Comparison of ENCODE assay signal across 23 cellular contexts in the genomic region with DNA sequence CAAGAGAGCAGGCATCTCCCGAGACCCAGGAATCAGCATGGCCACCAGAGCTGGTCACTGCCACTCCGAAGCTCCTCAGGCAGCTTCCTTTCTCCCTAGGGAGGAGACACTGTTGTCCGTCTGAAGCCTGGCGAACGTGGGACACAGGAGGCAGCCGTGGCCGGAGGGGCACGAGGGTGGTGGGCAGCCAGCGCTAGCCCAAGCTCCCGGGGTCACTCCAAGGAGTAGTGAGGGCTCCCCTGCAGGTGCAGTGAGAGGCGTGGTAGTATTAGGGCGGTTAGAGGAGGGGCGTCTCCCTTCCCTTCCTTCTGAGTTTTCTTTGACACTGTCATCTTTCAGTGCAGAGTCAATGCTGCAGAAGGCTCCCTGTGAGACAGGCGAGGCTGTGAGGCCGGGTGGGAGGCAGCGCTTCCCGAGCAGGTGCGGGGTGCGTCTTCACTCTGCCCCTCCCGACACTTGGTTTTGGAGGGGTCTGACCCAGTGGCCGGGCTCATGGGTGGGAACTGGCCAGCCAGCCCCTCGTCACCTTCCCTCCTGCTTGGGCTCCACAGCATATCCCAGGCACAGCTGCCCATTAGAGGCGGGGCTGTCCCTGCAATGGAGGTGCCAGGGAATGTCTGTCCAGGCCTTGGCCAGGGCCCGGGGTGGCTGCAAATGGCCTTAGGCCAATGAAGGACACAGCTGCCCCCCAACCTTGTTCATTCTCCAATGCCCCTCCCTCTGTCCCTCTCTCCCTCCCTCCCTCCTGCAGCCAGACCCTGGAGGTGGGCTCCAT.
"Had no signal": no experiment of that assay in that cellular context is flagged by ENCODE, and none has a peak within 500 bp of the region (broad histone marks: within the 10 kb centered on the region; RNA-seq: fewer than 3 reads in every experiment).

No MANE protein-coding gene starts in this region.

- H3K27me3 ChIP-seq: testis, upper lobe of right lung had no signal

- H3K9me3 ChIP-seq: gastroesophageal sphincter, mucosa of descending colon, testis, upper lobe of right lung had no signal

- DNase-seq: activated CD4-positive, alpha-beta T cell treated with anti-CD3 and anti-CD28 coated beads for 36 hours; activated CD4-positive, alpha-beta T cell treated with anti-CD3 and anti-CD28 coated beads, Interleukin-2, amount 50 U/mL, for 4 hours; activated CD4-positive, CD25-positive, alpha-beta regulatory T cell; activated naive CD4-positive, alpha-beta T cell; activated T-cell treated with anti-CD3 and anti-CD28 coated beads for 4 hours; activated T-cell treated with anti-CD3 and anti-CD28 coated beads, Interleukin-2, amount 50 U/mL, for 72 hours; cerebellar nuclear complex; effector memory CD8-positive, alpha-beta T cell; erythroblast; immature natural killer cell; kidney; mucosa of descending colon; posterior cingulate gyrus; stimulated activated CD4-positive, alpha-beta T cell treated with anti-CD3 and anti-CD28 coated beads, Interleukin-12 subunit alpha, Interleukin-12 subunit beta, amount 100 ng/mL, for 4 hours; stimulated activated CD4-positive, alpha-beta T cell treated with anti-CD3 and anti-CD28 coated beads, Interleukin-4, amount 100 ng/mL, for 1 hour; stimulated activated naive CD8-positive, alpha-beta T cell treated with anti-CD3 and anti-CD28 coated beads, Interleukin-15, Interleukin-2, amounts not matched to agents 100 U/mL and 50 U/mL, for 24 hours; testis; upper lobe of right lung had no signal

- H3K27ac ChIP-seq: gastroesophageal sphincter, skin epidermis, testis, upper lobe of right lung had no signal

- ATAC-seq: activated CD4-positive, alpha-beta T cell treated with anti-CD3 and anti-CD28 coated beads for 36 hours; activated T-cell treated with anti-CD3 and anti-CD28 coated beads, Interleukin-2, amount 50 U/mL, for 72 hours; effector memory CD8-positive, alpha-beta T cell; gastroesophageal sphincter; natural killer cell treated with Interleukin-12 subunit alpha and Interleukin-12 subunit beta and Interleukin-15 and Interleukin-18, amount 100 ng/mL, for 72 hours; sciatic nerve; stimulated activated naive CD8-positive, alpha-beta T cell treated with anti-CD3 and anti-CD28 coated beads, Interleukin-15, Interleukin-2, amounts not matched to agents 100 U/mL and 50 U/mL, for 24 hours had no signal

- H3K36me3 ChIP-seq: gastroesophageal sphincter, upper lobe of right lung had no signal

- H3K4me3 ChIP-seq: gastroesophageal sphincter, lung, mucosa of descending colon, skin epidermis, testis, upper lobe of right lung had no signal

- H3K4me1 ChIP-seq: upper lobe of right lung had no signal
